In genomic region chr19:37292998-37293939, GRCh38 we compare ENCODE assay signal across 1 cellular context.
TF ChIP-seq lines count a peak whose summit lies in the region.

No MANE protein-coding gene starts in this region.

TF ChIP-seq in HEK293T, 16 proteins besides CTCF, POLR2A, EP300 and RAD21:
- peak; percentile 29; the same call in 1 of the 2 replicates for TF ChIP-seq ARNT (IDR thresholded peaks at IDR 0.05)
